Comparison of ENCODE assay signal across 32 cellular contexts in the genomic region with DNA sequence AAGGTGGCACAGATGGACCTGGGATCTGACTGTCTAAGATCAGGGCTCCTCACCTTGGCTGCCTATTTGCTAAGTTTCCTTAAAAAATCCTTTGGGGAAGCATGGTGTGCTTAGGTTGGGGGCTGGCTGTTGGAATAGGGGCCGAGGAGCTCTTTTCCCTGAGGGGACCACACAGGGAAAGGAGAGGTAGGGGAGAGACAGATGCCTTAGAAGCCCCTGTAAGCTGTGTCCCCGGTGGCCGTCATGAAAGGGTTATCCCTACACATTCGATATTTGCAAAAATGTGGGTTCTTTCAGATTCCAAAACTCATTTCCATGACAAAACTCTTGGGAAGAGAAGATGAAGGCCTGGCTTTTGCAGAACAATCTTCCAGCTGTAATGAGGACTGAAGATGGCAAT.
"Had no signal": no experiment of that assay in that cellular context is flagged by ENCODE, and none has a peak within 500 bp of the region (broad histone marks: within the 10 kb centered on the region; RNA-seq: fewer than 3 reads in every experiment).

No MANE protein-coding gene starts in this region.

- H3K27ac ChIP-seq: adrenal gland, body of pancreas, brain microvascular endothelial cell, breast epithelium, VCaP had no signal

- H3K9me3 ChIP-seq: adrenal gland, body of pancreas had no signal

- H3K36me3 ChIP-seq: adrenal gland, brain microvascular endothelial cell, breast epithelium had no signal

- H3K4me3 ChIP-seq: adrenal gland, body of pancreas, breast epithelium had no signal

- H3K36me3 Mint-ChIP-seq: activated CD4-positive, alpha-beta memory T cell treated with anti-CD3 and anti-CD28 coated beads for 36 hours; activated naive CD4-positive, alpha-beta T cell treated with anti-CD3 and anti-CD28 coated beads, Interleukin-2, amount 50 U/mL, for 72 hours; activated naive CD8-positive, alpha-beta T cell treated with anti-CD3 and anti-CD28 coated beads for 36 hours had no signal

- H3K4me3 Mint-ChIP-seq: activated B cell treated with CpG ODN at 0.5 μM for 24 hours; activated CD4-positive, alpha-beta memory T cell treated with anti-CD3 and anti-CD28 coated beads for 36 hours; activated CD4-positive, alpha-beta T cell treated with anti-CD3 and anti-CD28 coated beads, Interleukin-2, amount 10 ng/mL, durations not matched to agents 24 days and 14 days; activated CD8-positive, alpha-beta T cell treated with anti-CD3 and anti-CD28 coated beads for 36 hours; activated naive CD4-positive, alpha-beta T cell treated with anti-CD3 and anti-CD28 coated beads for 36 hours; activated naive CD8-positive, alpha-beta T cell treated with anti-CD3 and anti-CD28 coated beads for 36 hours; activated T-cell treated with anti-CD3 and anti-CD28 coated beads, Interleukin-2, amount 50 U/mL, for 4 hours; activated T-cell treated with anti-CD3 and anti-CD28 coated beads, Interleukin-2, amount 50 U/mL, for 72 hours; activated T-helper 1 cell treated with anti-CD3 and anti-CD28 coated beads, Interleukin-12 subunit alpha, Interleukin-12 subunit beta, Interleukin-2, Interleukin-4 antibody, amounts not matched to agents 30 ng/mL and 10 ng/mL and 1 ng/mL, durations not matched to agents 14 hours and 24 hours and 36 hours; activated T-helper 17 cell treated with anti-CD3 and anti-CD28 coated beads, Interleukin-2, amount 50 U/mL, for 72 hours; T-helper 1 cell treated with Interleukin-12 subunit alpha and Interleukin-12 subunit beta and Interleukin-4 antibody, amounts not matched to agents 30 μg/mL and 1 μg/mL, for 36 hours; T-helper 2 cell treated with Interferon-gamma antibody and Interleukin-4, amounts not matched to agents 5 μg/mL and 100 μg/mL, for 36 hours had no signal

- DNase-seq: activated B cell treated with CpG ODN at 0.5 μM for 24 hours; activated CD4-positive, alpha-beta memory T cell treated with anti-CD3 and anti-CD28 coated beads for 36 hours; activated CD4-positive, alpha-beta T cell treated with anti-CD3 and anti-CD28 coated beads for 4 hours; activated CD4-positive, alpha-beta T cell treated with anti-CD3 and anti-CD28 coated beads, Interleukin-2, amount 10 ng/mL, durations not matched to agents 24 days and 14 days; activated CD4-positive, alpha-beta T cell treated with anti-CD3 and anti-CD28 coated beads, Interleukin-2, amount 50 U/mL, for 1 hour; activated CD4-positive, alpha-beta T cell treated with anti-CD3 and anti-CD28 coated beads, Interleukin-2, amount 50 U/mL, for 4 hours; activated CD4-positive, CD25-positive, alpha-beta regulatory T cell treated with anti-CD3 and anti-CD28 coated beads, Interleukin-2, amount 50 U/mL, for 72 hours; activated CD8-positive, alpha-beta memory T cell treated with anti-CD3 and anti-CD28 coated beads, Interleukin-2, amount 50 U/mL, for 4 hours; activated CD8-positive, alpha-beta T cell treated with anti-CD3 and anti-CD28 coated beads for 36 hours; activated gamma-delta T cell treated with Interleukin-2 at 50 U/mL for 16 hours; activated naive CD4-positive, alpha-beta T cell; activated naive CD4-positive, alpha-beta T cell treated with anti-CD3 and anti-CD28 coated beads for 36 hours; activated naive CD4-positive, alpha-beta T cell treated with anti-CD3 and anti-CD28 coated beads, Interleukin-2, amount 50 U/mL, for 16 hours; activated naive CD8-positive, alpha-beta T cell treated with anti-CD3 and anti-CD28 coated beads for 36 hours; activated T-cell treated with anti-CD3 and anti-CD28 coated beads for 4 hours; activated T-cell treated with anti-CD3 and anti-CD28 coated beads, Interleukin-2, amount 50 U/mL, for 1 hour; activated T-cell treated with anti-CD3 and anti-CD28 coated beads, Interleukin-2, amount 50 U/mL, for 4 hours; activated T-cell treated with anti-CD3 and anti-CD28 coated beads, Interleukin-2, amount 50 U/mL, for 72 hours; adrenal gland; amniotic stem cell; body of pancreas; brain microvascular endothelial cell; central memory CD4-positive, alpha-beta T cell; T-helper 2 cell; T-helper 9 cell had no signal

- ATAC-seq: activated CD8-positive, alpha-beta T cell treated with anti-CD3 and anti-CD28 coated beads for 36 hours; activated naive CD4-positive, alpha-beta T cell treated with anti-CD3 and anti-CD28 coated beads, Interleukin-2, amount 50 U/mL, for 72 hours; activated T-cell treated with anti-CD3 and anti-CD28 coated beads, Interleukin-2, amount 50 U/mL, for 4 hours; activated T-helper 17 cell treated with anti-CD3 and anti-CD28 coated beads, Interleukin-2, amount 50 U/mL, for 72 hours; body of pancreas had no signal

- H3K27me3 ChIP-seq: adrenal gland, body of pancreas, brain microvascular endothelial cell had no signal

- H3K9me3 Mint-ChIP-seq: activated B cell treated with CpG ODN at 0.5 μM for 24 hours; activated CD4-positive, alpha-beta memory T cell treated with anti-CD3 and anti-CD28 coated beads for 36 hours; activated CD4-positive, alpha-beta T cell treated with anti-CD3 and anti-CD28 coated beads, Interleukin-2, amount 10 ng/mL, durations not matched to agents 24 days and 14 days; activated CD8-positive, alpha-beta T cell treated with anti-CD3 and anti-CD28 coated beads for 36 hours; activated naive CD4-positive, alpha-beta T cell treated with anti-CD3 and anti-CD28 coated beads for 36 hours; activated naive CD4-positive, alpha-beta T cell treated with anti-CD3 and anti-CD28 coated beads, Interleukin-2, amount 50 U/mL, for 72 hours; activated naive CD8-positive, alpha-beta T cell treated with anti-CD3 and anti-CD28 coated beads for 36 hours; activated T-cell treated with anti-CD3 and anti-CD28 coated beads, Interleukin-2, amount 50 U/mL, for 4 hours; activated T-cell treated with anti-CD3 and anti-CD28 coated beads, Interleukin-2, amount 50 U/mL, for 72 hours; activated T-helper 1 cell treated with anti-CD3 and anti-CD28 coated beads, Interleukin-12 subunit alpha, Interleukin-12 subunit beta, Interleukin-2, Interleukin-4 antibody, amounts not matched to agents 30 ng/mL and 10 ng/mL and 1 ng/mL, durations not matched to agents 14 hours and 24 hours and 36 hours; activated T-helper 17 cell treated with anti-CD3 and anti-CD28 coated beads, Interleukin-2, amount 50 U/mL, for 72 hours; T-helper 1 cell treated with Interleukin-12 subunit alpha and Interleukin-12 subunit beta and Interleukin-4 antibody, amounts not matched to agents 30 μg/mL and 1 μg/mL, for 36 hours; T-helper 2 cell treated with Interferon-gamma antibody and Interleukin-4, amounts not matched to agents 5 μg/mL and 100 μg/mL, for 36 hours had no signal

- H3K4me1 ChIP-seq: adrenal gland, body of pancreas, breast epithelium had no signal

- H3K27ac Mint-ChIP-seq: activated B cell treated with CpG ODN at 0.5 μM for 24 hours; activated CD4-positive, alpha-beta memory T cell treated with anti-CD3 and anti-CD28 coated beads for 36 hours; activated CD4-positive, alpha-beta T cell treated with anti-CD3 and anti-CD28 coated beads, Interleukin-2, amount 10 ng/mL, durations not matched to agents 24 days and 14 days; activated CD8-positive, alpha-beta T cell treated with anti-CD3 and anti-CD28 coated beads for 36 hours; activated naive CD4-positive, alpha-beta T cell treated with anti-CD3 and anti-CD28 coated beads for 36 hours; activated naive CD4-positive, alpha-beta T cell treated with anti-CD3 and anti-CD28 coated beads, Interleukin-2, amount 50 U/mL, for 72 hours; activated naive CD8-positive, alpha-beta T cell treated with anti-CD3 and anti-CD28 coated beads for 36 hours; activated T-cell treated with anti-CD3 and anti-CD28 coated beads, Interleukin-2, amount 50 U/mL, for 72 hours; activated T-helper 1 cell treated with anti-CD3 and anti-CD28 coated beads, Interleukin-12 subunit alpha, Interleukin-12 subunit beta, Interleukin-2, Interleukin-4 antibody, amounts not matched to agents 30 ng/mL and 10 ng/mL and 1 ng/mL, durations not matched to agents 14 hours and 24 hours and 36 hours; activated T-helper 17 cell treated with anti-CD3 and anti-CD28 coated beads, Interleukin-2, amount 50 U/mL, for 72 hours; T-helper 1 cell treated with Interleukin-12 subunit alpha and Interleukin-12 subunit beta and Interleukin-4 antibody, amounts not matched to agents 30 μg/mL and 1 μg/mL, for 36 hours; T-helper 2 cell treated with Interferon-gamma antibody and Interleukin-4, amounts not matched to agents 5 μg/mL and 100 μg/mL, for 36 hours had no signal
